In the genomic region with DNA sequence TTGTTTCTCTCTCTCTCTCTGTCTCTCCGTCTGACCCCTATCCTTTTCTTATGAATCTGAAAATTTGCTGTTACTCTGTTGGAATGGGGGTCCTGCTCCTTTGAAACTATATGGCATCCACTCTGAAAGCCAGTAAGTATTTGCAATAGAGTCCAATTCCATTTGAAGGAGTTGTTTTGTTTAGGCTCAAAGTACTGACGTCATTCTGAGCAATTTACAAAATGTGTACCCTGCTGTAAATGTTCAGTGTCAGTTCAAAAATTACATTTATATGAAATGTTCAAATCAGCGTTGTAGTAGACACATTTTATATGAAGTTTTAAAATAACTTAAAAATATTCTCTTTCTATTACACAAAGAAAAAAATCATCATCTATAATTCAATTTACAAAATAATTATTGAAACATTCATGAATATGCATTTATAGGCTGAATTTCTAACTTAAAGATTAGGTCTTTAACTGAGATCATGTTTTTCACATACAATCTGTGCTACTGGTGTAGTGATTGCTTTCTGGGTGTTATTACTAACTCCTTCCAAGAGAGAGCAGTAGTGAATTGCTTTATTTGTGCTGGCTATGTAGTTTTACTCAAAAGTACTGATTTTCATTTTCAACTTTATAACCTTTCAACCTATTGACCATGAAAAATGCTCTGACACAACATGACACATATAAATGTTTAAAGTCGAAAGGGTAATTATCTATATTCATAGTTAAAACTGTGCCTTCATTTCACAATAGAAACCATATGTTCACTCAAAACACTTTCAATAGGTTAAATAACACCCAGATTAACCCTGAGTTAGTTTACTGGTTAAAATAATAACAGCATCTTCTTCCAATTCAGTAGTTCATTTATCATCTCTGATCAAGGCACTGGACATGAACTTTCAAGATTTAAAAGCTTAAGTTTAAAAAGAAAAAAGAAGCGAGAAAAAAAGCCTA, we compare ENCODE assay signal across 8 cellular contexts.
DNase-seq lines count a peak whose midpoint lies in the region; ATAC-seq and TF ChIP-seq lines count a peak whose summit lies in the region.

No MANE protein-coding gene starts in this region.

- no peak overlapping the region for H3K4me2 ChIP-seq in mesenchymal stem cell (ENCODE audit: low read length, poor library complexity, severe bottlenecking)

- H2BK5ac ChIP-seq in mesenchymal stem cell (ENCODE audit: low read depth, low read length, poor library complexity, severe bottlenecking) = no peak overlapping the region

- no peaks in the 10 kb centered on the region for H3K79me1 ChIP-seq in mesenchymal stem cell (replicated peaks; ENCODE audit: low read length, poor library complexity, severe bottlenecking)

- no peaks in the 10 kb centered on the region for H3K36me3 ChIP-seq in BJ (ENCODE audit: control insufficient read depth, insufficient read depth, low read length)
- H3K36me3 ChIP-seq in mesenchymal stem cell (ENCODE audit: control insufficient read depth in 1 of 2, insufficient read depth in 2 of 2, low read depth in 1 of 2, low read length in 2 of 2) = no peaks in the 10 kb centered on the region

- no peak overlapping the region for H2AK5ac ChIP-seq in mesenchymal stem cell (ENCODE audit: low read length, severe bottlenecking)

- H3K18ac ChIP-seq in mesenchymal stem cell (ENCODE audit: low read depth in 1 of 2, low read length in 2 of 2) = no peak overlapping the region

- H3K4ac ChIP-seq in mesenchymal stem cell (ENCODE audit: low read depth in 1 of 2, low read length in 2 of 2) = no peak overlapping the region

- peak; percentile 67 for TF ChIP-seq CTCF in BJ (IDR thresholded peaks at IDR 0.05; ENCODE audit: insufficient read depth, low read depth, low read length)

- H3K14ac ChIP-seq in mesenchymal stem cell (ENCODE audit: low read length in 2 of 2) = no peak overlapping the region

- H3K4me1 ChIP-seq in mesenchymal stem cell (ENCODE audit: control insufficient read depth, insufficient read depth, low read depth, low read length) = no peaks in the 10 kb centered on the region

- no peak overlapping the region for H3K4me3 ChIP-seq in BJ (ENCODE audit: low read depth, low read length)
- H3K4me3 ChIP-seq in mesenchymal stem cell (ENCODE audit: insufficient read depth in 1 of 2, low read depth in 1 of 2, low read length in 2 of 2) = no peak overlapping the region

- DNase-seq in BJ (ENCODE audit: low read depth) (peak; percentile 18), amniotic epithelial cell (ENCODE audit: low read depth) (peak; percentile 38), mesenchymal stem cell (peak; percentile 51), OCI-M2 (lab: John Stamatoyannopoulos, UW; ENCODE audit: unreplicated experiment) (no peak)
- no peak for DNase-seq in activated effector memory CD4-positive, alpha-beta T cell treated with anti-CD3 and anti-CD28 coated beads, Interleukin-2, amount 50 U/mL, for 16 hours
- DNase-seq in stimulated activated naive CD4-positive, alpha-beta T cell treated with Interleukin-2 at 50 U/mL for 16 hours (lab: John Stamatoyannopoulos, UW) = no peak

- WGBS in mesenchymal stem cell = 67% methylated on average over 1 of the region's 5 CpGs

- peak; percentile 59 for ATAC-seq in GM18873 (IDR thresholded peaks at IDR 0.05; ENCODE audit: low FRiP score, unreplicated experiment)
- ATAC-seq in HG03558 (IDR thresholded peaks at IDR 0.05; ENCODE audit: extremely low read depth, unreplicated experiment) = peak; percentile 44

- H3K27ac ChIP-seq in mesenchymal stem cell (ENCODE audit: low read length, poor library complexity, severe bottlenecking) = no peak overlapping the region

- H2AFZ ChIP-seq in mesenchymal stem cell (ENCODE audit: low read depth, low read length) = no peak overlapping the region

- H3K23ac ChIP-seq in mesenchymal stem cell (ENCODE audit: low read length in 2 of 2) = no peak overlapping the region

- no peak overlapping the region for H2BK12ac ChIP-seq in mesenchymal stem cell (ENCODE audit: low read length in 2 of 2)

- H3K27me3 ChIP-seq in BJ (ENCODE audit: control insufficient read depth, insufficient read depth, low read length) (no peaks in the 10 kb centered on the region), mesenchymal stem cell (ENCODE audit: control insufficient read depth in 1 of 2, insufficient read depth in 1 of 2, low read length in 2 of 2) (no peaks in the 10 kb centered on the region)

- no peak overlapping the region for H2BK15ac ChIP-seq in mesenchymal stem cell (ENCODE audit: low read depth, poor library complexity, severe bottlenecking)

- H2BK120ac ChIP-seq in mesenchymal stem cell (ENCODE audit: low read depth, low read length) = no peak overlapping the region

- H3K9me3 ChIP-seq in mesenchymal stem cell (ENCODE audit: control insufficient read depth, low read length) = no peaks in the 10 kb centered on the region

- no peak overlapping the region for H4K91ac ChIP-seq in mesenchymal stem cell (ENCODE audit: low read length)

- CTCF ChIA-PET in BJ (lab: Yijun Ruan, JAX) = interaction anchor here (0.5 to 2.7 kb wide), 10 partner anchors 11 to 560 kb away, joined by 3 to 27 read pairs (median 3); no protein-coding TSS in a partner anchor

- POLR2A ChIA-PET in BJ (lab: Charles Lee) = no interaction called here

- peak overlapping the region; percentile 50 for H3K9ac ChIP-seq in mesenchymal stem cell (ENCODE audit: low read length)

- no peak overlapping the region for H4K8ac ChIP-seq in mesenchymal stem cell (ENCODE audit: low read length)

Comparison
In these comparisons a context has a peak if more than half of its experiments do, and no peak if none do; other contexts are left out.
1. DNase-seq: peak in BJ (single experiment), amniotic epithelial cell (single experiment) and mesenchymal stem cell (single experiment); none in activated effector memory CD4-positive, alpha-beta T cell treated with anti-CD3 and anti-CD28 coated beads, Interleukin-2, amount 50 U/mL, for 16 hours (single experiment), stimulated activated naive CD4-positive, alpha-beta T cell treated with Interleukin-2 at 50 U/mL for 16 hours (single experiment) and OCI-M2 (single experiment).